ENCODE assay signal across 13 cellular contexts in genomic region chr13:42876810-42877550, GRCh38.
A peak's percentile ranks its signal among the peaks of the same experiment; 100 is the strongest.
DNase-seq lines count a peak whose midpoint lies in the region; ATAC-seq and TF ChIP-seq lines count a peak whose summit lies in the region.
"Had no signal": no experiment of that assay in that cellular context is flagged by ENCODE, and none has a peak within 500 bp of the region (broad histone marks: within the 10 kb centered on the region; RNA-seq: fewer than 3 reads in every experiment).

No MANE protein-coding gene starts in this region.

- H3K36me3 Mint-ChIP-seq in activated naive CD8-positive, alpha-beta T cell treated with anti-CD3 and anti-CD28 coated beads, Interleukin-2, amount 50 U/mL, for 24 hours (ENCODE audit: low read depth) = peaks cover 2% of the 10 kb centered on the region
- H3K36me3 Mint-ChIP-seq in activated naive CD8-positive, alpha-beta T cell treated with anti-CD3 and anti-CD28 coated beads for 36 hours = peaks cover 5% of the 10 kb centered on the region

- no peaks in the 10 kb centered on the region for H3K36me3 ChIP-seq in PC-3 (ENCODE audit: low read depth, low read length)
- H3K36me3 ChIP-seq: vagina had no signal

- H3K4me2 ChIP-seq in PC-3 (ENCODE audit: low read length) = peak overlapping the region; percentile 53

- CTCF ChIA-PET in PC-3 (lab: Charles Lee) = interaction anchor here (0.6 to 1.0 kb wide), 2 partner anchors 69 to 513 kb away, joined by 3 to 7 read pairs; no protein-coding TSS in a partner anchor

- no peak overlapping the region for H2AFZ ChIP-seq in PC-3 (ENCODE audit: low read length)

- H3K9me3 Mint-ChIP-seq in activated naive CD8-positive, alpha-beta T cell treated with anti-CD3 and anti-CD28 coated beads, Interleukin-2, amount 50 U/mL, for 24 hours = no peaks in the 10 kb centered on the region
- H3K9me3 Mint-ChIP-seq in activated naive CD8-positive, alpha-beta T cell treated with anti-CD3 and anti-CD28 coated beads for 36 hours = no peaks in the 10 kb centered on the region
- H3K9me3 Mint-ChIP-seq: activated T-helper 1 cell treated with anti-CD3 and anti-CD28 coated beads, Interleukin-12 subunit alpha, Interleukin-12 subunit beta, Interleukin-2, Interleukin-4 antibody, amounts not matched to agents 30 ng/mL and 10 ng/mL and 1 ng/mL, durations not matched to agents 14 hours and 24 hours and 36 hours had no signal

- TF ChIP-seq CTCF in PC-3 (conservative IDR thresholded peaks at IDR 0.05; ENCODE audit: low read depth, low read length) = no peak
- TF ChIP-seq CTCF in fibroblast of villous mesenchyme (IDR thresholded peaks at IDR 0.05; ENCODE audit: insufficient read depth, low read depth, low read length) = no peak

- H3K9me3 ChIP-seq in PC-3 (ENCODE audit: low read length) = no peaks in the 10 kb centered on the region
- H3K9me3 ChIP-seq: vagina had no signal

- ATAC-seq in activated naive CD8-positive, alpha-beta T cell treated with anti-CD3 and anti-CD28 coated beads, Interleukin-2, amount 50 U/mL, for 24 hours = peak; percentile 39
- ATAC-seq in PC-3 (peak; percentile 91), HG02884 (IDR thresholded peaks at IDR 0.05; ENCODE audit: unreplicated experiment) (no peak)

- peaks cover 13% of the 10 kb centered on the region for H3K27me3 Mint-ChIP-seq in activated naive CD8-positive, alpha-beta T cell treated with anti-CD3 and anti-CD28 coated beads, Interleukin-2, amount 50 U/mL, for 24 hours
- H3K27me3 Mint-ChIP-seq in activated naive CD8-positive, alpha-beta T cell treated with anti-CD3 and anti-CD28 coated beads for 36 hours = peaks cover 24% of the 10 kb centered on the region

- no peak overlapping the region for H3K4me3 Mint-ChIP-seq in activated naive CD8-positive, alpha-beta T cell treated with anti-CD3 and anti-CD28 coated beads, Interleukin-2, amount 50 U/mL, for 24 hours
- H3K4me3 Mint-ChIP-seq in activated naive CD8-positive, alpha-beta T cell treated with anti-CD3 and anti-CD28 coated beads for 36 hours = no peak overlapping the region
- H3K4me3 Mint-ChIP-seq: activated T-helper 1 cell treated with anti-CD3 and anti-CD28 coated beads, Interleukin-12 subunit alpha, Interleukin-12 subunit beta, Interleukin-2, Interleukin-4 antibody, amounts not matched to agents 30 ng/mL and 10 ng/mL and 1 ng/mL, durations not matched to agents 14 hours and 24 hours and 36 hours; CD8-positive, alpha-beta memory T cell had no signal

- H3F3A ChIP-seq in PC-3 (ENCODE audit: low read length, unreplicated experiment) = no peaks in the 10 kb centered on the region

- no peaks in the 10 kb centered on the region for H3K27me3 ChIP-seq in PC-3 (ENCODE audit: low read length)
- H3K27me3 ChIP-seq: vagina had no signal

- no TSS peak for BruUV-seq in PC-3 (replicated peaks; lab: Mats Ljungman, UMichigan)

- H3K4me1 ChIP-seq in PC-3 (ENCODE audit: insufficient read depth, low read length) = peaks cover 18% of the 10 kb centered on the region
- H3K4me1 ChIP-seq: vagina had no signal

- intact Hi-C loops in PC-3 (cut with micrococcal nuclease) = no loop called here

- no peak overlapping the region for H3K9ac ChIP-seq in PC-3 (ENCODE audit: low read length)

- POLR2A ChIA-PET in PC-3 (lab: Charles Lee; ENCODE audit: unreplicated experiment) = interaction anchor here (0.6 kb wide), 1 partner anchor 1321 kb away, joined by 3 read pairs; no protein-coding TSS in a partner anchor

- H4K20me1 ChIP-seq in PC-3 (ENCODE audit: low read length) = no peaks in the 10 kb centered on the region

- no peaks in the 10 kb centered on the region for H3K9me2 ChIP-seq in PC-3 (replicated peaks; ENCODE audit: low read length)

- no peak overlapping the region for H3K4me3 ChIP-seq in PC-3 (ENCODE audit: low read length)
- no peak overlapping the region for H3K4me3 ChIP-seq in fibroblast of villous mesenchyme (ENCODE audit: low read depth, low read length)
- H3K4me3 ChIP-seq: vagina had no signal

- no peak for DNase-seq in activated naive CD8-positive, alpha-beta T cell treated with anti-CD3 and anti-CD28 coated beads, Interleukin-2, amount 50 U/mL, for 24 hours
- no peak for DNase-seq in activated naive CD8-positive, alpha-beta T cell treated with anti-CD3 and anti-CD28 coated beads for 36 hours
- DNase-seq in PC-3 (peak; percentile 68), fibroblast of villous mesenchyme (ENCODE audit: low read depth) (peak; percentile 69), HPDE6-E6E7 (ENCODE audit: extremely low spot score) (no peak), GDM1 (lab: John Stamatoyannopoulos, UW) (no peak)
- DNase-seq in stimulated activated CD4-positive, alpha-beta T cell treated with anti-CD3 and anti-CD28 coated beads, Interleukin-2, amount 100 ng/mL, for 24 hours = no peak
- DNase-seq: CD8-positive, alpha-beta memory T cell; NCI-H1930; stimulated activated CD4-positive, alpha-beta T cell treated with anti-CD3 and anti-CD28 coated beads, Interleukin-2, amount 100 ng/mL, for 48 hours had no signal

- peak overlapping the region; percentile 75 for H3K27ac ChIP-seq in PC-3 (ENCODE audit: low read length)
- H3K27ac ChIP-seq: vagina had no signal

- no peaks in the 10 kb centered on the region for H3K79me2 ChIP-seq in PC-3 (ENCODE audit: low read length)

- no peak overlapping the region for H3K27ac Mint-ChIP-seq in activated naive CD8-positive, alpha-beta T cell treated with anti-CD3 and anti-CD28 coated beads, Interleukin-2, amount 50 U/mL, for 24 hours
- no peak overlapping the region for H3K27ac Mint-ChIP-seq in activated naive CD8-positive, alpha-beta T cell treated with anti-CD3 and anti-CD28 coated beads for 36 hours
- H3K27ac Mint-ChIP-seq: activated T-helper 1 cell treated with anti-CD3 and anti-CD28 coated beads, Interleukin-12 subunit alpha, Interleukin-12 subunit beta, Interleukin-2, Interleukin-4 antibody, amounts not matched to agents 30 ng/mL and 10 ng/mL and 1 ng/mL, durations not matched to agents 14 hours and 24 hours and 36 hours had no signal

- H3K4me1 Mint-ChIP-seq in activated naive CD8-positive, alpha-beta T cell treated with anti-CD3 and anti-CD28 coated beads, Interleukin-2, amount 50 U/mL, for 24 hours = peaks cover 17% of the 10 kb centered on the region
- H3K4me1 Mint-ChIP-seq in activated naive CD8-positive, alpha-beta T cell treated with anti-CD3 and anti-CD28 coated beads for 36 hours = peaks cover 7% of the 10 kb centered on the region
- H3K4me1 Mint-ChIP-seq: CD8-positive, alpha-beta memory T cell had no signal

Comparison
In these comparisons a context has a peak if more than half of its experiments do, and no peak if none do; other contexts are left out.
1. DNase-seq: peak in PC-3 (single experiment) and fibroblast of villous mesenchyme (single experiment); none in activated naive CD8-positive, alpha-beta T cell treated with anti-CD3 and anti-CD28 coated beads, Interleukin-2, amount 50 U/mL, for 24 hours (single experiment), activated naive CD8-positive, alpha-beta T cell treated with anti-CD3 and anti-CD28 coated beads for 36 hours (single experiment), HPDE6-E6E7 (single experiment), GDM1 (single experiment) and stimulated activated CD4-positive, alpha-beta T cell treated with anti-CD3 and anti-CD28 coated beads, Interleukin-2, amount 100 ng/mL, for 24 hours (0 of 2).